11 cellular contexts compared by ENCODE assay signal in the genomic region with DNA sequence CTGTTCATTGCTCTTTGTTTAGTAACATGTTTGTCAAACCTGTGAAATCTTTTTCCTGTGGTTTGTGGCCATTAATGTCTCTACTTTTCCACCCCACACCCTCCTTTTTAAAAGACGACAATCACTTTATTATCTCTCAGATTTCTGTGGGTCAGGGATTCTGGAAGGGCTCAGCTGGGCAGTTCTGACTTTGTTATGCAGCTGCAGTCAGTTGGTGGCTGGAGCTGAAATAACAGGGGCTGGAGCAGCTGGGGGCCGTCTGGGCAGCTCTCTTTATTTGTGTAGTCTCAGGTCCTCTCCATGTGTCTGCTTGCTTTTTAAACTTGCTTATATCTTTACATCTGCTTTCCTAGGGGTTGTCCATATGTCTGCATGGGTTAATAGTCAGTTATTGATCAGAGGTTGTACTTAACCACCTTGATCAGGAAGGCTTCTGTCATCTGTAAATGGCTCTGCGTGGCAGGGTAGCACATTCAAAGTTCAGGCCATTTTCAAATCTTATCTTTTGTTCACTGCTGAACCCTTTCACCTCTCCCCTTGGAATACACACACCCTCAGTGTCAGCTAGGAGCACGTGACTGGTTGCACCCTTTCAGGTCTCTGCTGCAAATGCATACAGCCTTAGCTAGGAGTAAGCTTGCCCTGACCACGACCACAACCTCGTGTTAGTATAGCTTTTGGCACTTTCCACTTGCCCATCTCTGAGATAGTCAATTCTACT. TPM values are rescaled to one million over a fixed set of nuclear protein-coding genes. Genes with fewer than 3 reads are reported as not detected.
A peak's percentile ranks its signal among the peaks of the same experiment; 100 is the strongest.
DNase-seq lines count a peak whose midpoint lies in the region; ATAC-seq, FAIRE-seq and TF ChIP-seq lines count a peak whose summit lies in the region.
"Had no signal": no experiment of that assay in that cellular context is flagged by ENCODE, and none has a peak within 500 bp of the region (broad histone marks: within the 10 kb centered on the region; RNA-seq: fewer than 3 reads in every experiment).

No MANE protein-coding gene starts in this region.

- TF ChIP-seq POLR2A in GM12892 (IDR thresholded peaks at IDR 0.05; ENCODE audit: low read depth, low read length) = no peak
- TF ChIP-seq POLR2A in H54 (IDR thresholded peaks at IDR 0.05; ENCODE audit: low read depth, low read length) = no peak

- no peak overlapping the region for H3K9ac ChIP-seq in DND-41 (ENCODE audit: low read depth, low read length)

- no peak for FAIRE-seq in GM12892 (lab: Jason Lieb, UNC)
- FAIRE-seq in H54 (lab: Jason Lieb, UNC) = no peak
- FAIRE-seq: colon had no signal

- no peak overlapping the region for H3K27ac ChIP-seq in DND-41 (ENCODE audit: low read length)
- H3K27ac ChIP-seq: ovary had no signal

- peak overlapping the region; percentile 72 for H3K4me3 Mint-ChIP-seq in central memory CD8-positive, alpha-beta T cell
- H3K4me3 Mint-ChIP-seq in neural crest cell = peak overlapping the region; percentile 15

- no peak overlapping the region for H2AFZ ChIP-seq in DND-41 (ENCODE audit: low read depth, low read length)

- peaks cover 70% of the 10 kb centered on the region for H3K4me1 Mint-ChIP-seq in central memory CD8-positive, alpha-beta T cell
- peaks cover 34% of the 10 kb centered on the region for H3K4me1 Mint-ChIP-seq in neural crest cell

- TF ChIP-seq CTCF in DND-41 (IDR thresholded peaks at IDR 0.05; ENCODE audit: borderline replicate concordance, extremely low read depth, low read length, poor library complexity, severe bottlenecking) (no peak), neural crest cell (conservative IDR thresholded peaks at IDR 0.05) (no peak)

- H3K27ac Mint-ChIP-seq in central memory CD8-positive, alpha-beta T cell (ENCODE audit: low read depth) = peak overlapping the region; percentile 95
- peak overlapping the region; percentile 82 for H3K27ac Mint-ChIP-seq in neural crest cell (ENCODE audit: unreplicated experiment)

- peak; percentile 97 for ATAC-seq in DND-41 (ENCODE audit: insufficient read depth, low read depth)
- peak; percentile 58 for ATAC-seq in central memory CD8-positive, alpha-beta T cell (replicated peaks; ENCODE audit: extremely low read depth, poor library complexity, severe bottlenecking)

- no peaks in the 10 kb centered on the region for H3K79me2 ChIP-seq in DND-41 (ENCODE audit: insufficient read depth, low read length)

- no peaks in the 10 kb centered on the region for H3K27me3 ChIP-seq in DND-41 (ENCODE audit: insufficient read depth, low read length, poor library complexity)
- H3K27me3 ChIP-seq: ovary had no signal

- H3K27me3 Mint-ChIP-seq in central memory CD8-positive, alpha-beta T cell = no peaks in the 10 kb centered on the region
- no peaks in the 10 kb centered on the region for H3K27me3 Mint-ChIP-seq in neural crest cell (ENCODE audit: low read depth)

- peak; percentile 55 for DNase-seq in DND-41
- DNase-seq in NCI-H146 treated with DMSO at 0.1 percent for 48 hours (lab: John Stamatoyannopoulos, UW; ENCODE audit: unreplicated experiment) = peak; percentile 79
- DNase-seq in central memory CD8-positive, alpha-beta T cell (ENCODE audit: low spot score in 2 of 2) = peak in 1 of 2 donors; percentile 49
- no peak for DNase-seq in neural crest cell (ENCODE audit: low read depth, low spot score)
- DNase-seq in COR-L47 (lab: John Stamatoyannopoulos, UW) = no peak
- no peak for DNase-seq in GM12892 (ENCODE audit: insufficient read length)
- no peak for DNase-seq in H54 (ENCODE audit: insufficient read length, low spot score)
- DNase-seq in DMS 273 treated with DMSO at 0.1 percent for 48 hours (lab: John Stamatoyannopoulos, UW) = no peak
- DNase-seq: ovary, Right ventricle myocardium superior had no signal

- no peak overlapping the region for H3K4me3 ChIP-seq in DND-41 (ENCODE audit: low read depth in 1 of 2, low read length in 2 of 2)
- H3K4me3 ChIP-seq: ovary had no signal

- no peaks in the 10 kb centered on the region for H3K9me3 Mint-ChIP-seq in central memory CD8-positive, alpha-beta T cell
- no peaks in the 10 kb centered on the region for H3K9me3 Mint-ChIP-seq in neural crest cell

- H3K36me3 Mint-ChIP-seq in central memory CD8-positive, alpha-beta T cell (ENCODE audit: insufficient read depth) = peaks cover 24% of the 10 kb centered on the region
- H3K36me3 Mint-ChIP-seq in neural crest cell (ENCODE audit: low read depth) = peaks cover 5% of the 10 kb centered on the region

- H4K20me1 ChIP-seq in DND-41 (ENCODE audit: insufficient read depth, low read length) = no peaks in the 10 kb centered on the region

- H3K36me3 ChIP-seq in DND-41 (ENCODE audit: insufficient read depth, low read length) = no peaks in the 10 kb centered on the region
- H3K36me3 ChIP-seq: ovary had no signal

- peaks cover 6% of the 10 kb centered on the region; the same call in 1 of the 2 replicates for H3K4me1 ChIP-seq in DND-41 (ENCODE audit: insufficient read depth, low read length)

- no peaks in the 10 kb centered on the region for H3K9me3 ChIP-seq in DND-41 (ENCODE audit: insufficient read depth, low read length, severe bottlenecking)
- H3K9me3 ChIP-seq: ovary had no signal

- H3K4me2 ChIP-seq in DND-41 (ENCODE audit: insufficient read depth, low read length) = no peak overlapping the region

RNA-seq across cellular contexts. Expression of gene BORCS5, which starts 27.9 kb away (rescaled TPM):
- total RNA-seq in neural crest cell = 13.7 and 15.0 TPM in 2 replicates
- 8.9 TPM for polyA plus RNA-seq in GM12892 (2012; ENCODE audit: missing spikeins)

RNA-seq across cellular contexts. Expression of gene MANSC1, which starts 34.7 kb away (rescaled TPM):
- total RNA-seq in neural crest cell = 5.5 and 5.6 TPM in 2 replicates
- not detected for polyA plus RNA-seq in GM12892 (2012; ENCODE audit: missing spikeins)

Comparison
In these comparisons a context has a peak if more than half of its experiments do, and no peak if none do; other contexts are left out.
1. DNase-seq: peak in DND-41 (single experiment) and NCI-H146 treated with DMSO at 0.1 percent for 48 hours (single experiment); none in neural crest cell (single experiment), COR-L47 (single experiment), GM12892 (single experiment), H54 (single experiment) and DMS 273 treated with DMSO at 0.1 percent for 48 hours (single experiment).